Comparison of ENCODE assay signal across 16 cellular contexts in genomic region chr3:159897331-159898075, GRCh38. TPM values are rescaled to one million over a fixed set of nuclear protein-coding genes. Genes with fewer than 3 reads are reported as not detected.
DNase-seq lines count a peak whose midpoint lies in the region; ATAC-seq and TF ChIP-seq lines count a peak whose summit lies in the region.
"Had no signal": no experiment of that assay in that cellular context is flagged by ENCODE, and none has a peak within 500 bp of the region (broad histone marks: within the 10 kb centered on the region; RNA-seq: fewer than 3 reads in every experiment).

No MANE protein-coding gene starts in this region.

- H3K36me3 ChIP-seq in mammary epithelial cell (ENCODE audit: insufficient read depth, low read length): peaks cover 17% of the 10 kb centered on the region
- H3K36me3 ChIP-seq in testis (ENCODE audit: low read depth, missing control alignments): no peaks in the 10 kb centered on the region
- H3K36me3 ChIP-seq in esophagus muscularis mucosa: peaks cover 5 to 56% (median 30%) of the 10 kb centered on the region in 4 donors

- H2AFZ ChIP-seq in mammary epithelial cell (ENCODE audit: low read depth, low read length): no peak overlapping the region

- no peaks in the 10 kb centered on the region for H3K79me2 ChIP-seq in mammary epithelial cell (ENCODE audit: insufficient read depth, low read length)

- intact Hi-C loops in mammary epithelial cell (cut with micrococcal nuclease): no loop called here
- intact Hi-C loops in right cardiac atrium (cut with DNase I): no loop called here
- intact Hi-C loops in testis (cut with DNase I; ENCODE audit: low total_unique reads): no loop called here
- intact Hi-C loops in esophagus muscularis mucosa (cut with DNase I): no loop called here

- H3K9ac ChIP-seq in mammary epithelial cell (ENCODE audit: insufficient read depth, low read length): no peak overlapping the region

- no peaks in the 10 kb centered on the region for H3K9me3 ChIP-seq in mammary epithelial cell (replicated peaks; ENCODE audit: insufficient read depth, low read length)
- H3K9me3 ChIP-seq in right cardiac atrium (ENCODE audit: control insufficient read depth, low read length): no peaks in the 10 kb centered on the region
- no peaks in the 10 kb centered on the region for H3K9me3 ChIP-seq in testis
- no peaks in the 10 kb centered on the region for H3K9me3 ChIP-seq in esophagus muscularis mucosa
- H3K9me3 ChIP-seq: tibial artery had no signal

- H3K27me3 ChIP-seq in mammary epithelial cell (ENCODE audit: insufficient read depth, low read length) (no peaks in the 10 kb centered on the region), right cardiac atrium (ENCODE audit: control insufficient read depth, insufficient read depth) (no peaks in the 10 kb centered on the region), testis (no peaks in the 10 kb centered on the region), esophagus muscularis mucosa (no peaks in the 10 kb centered on the region)
- H3K27me3 ChIP-seq: tibial artery had no signal

- H3K27ac ChIP-seq in mammary epithelial cell (ENCODE audit: insufficient read depth, low read depth, low read length) (peak overlapping the region; percentile 61), right cardiac atrium (ENCODE audit: low read length) (no peak overlapping the region), testis (peak overlapping the region; percentile 4 to 23), esophagus muscularis mucosa (replicated peaks in 1 of 4) (peak overlapping the region in 2 of 4 donors; percentile 4 to 8)
- H3K27ac ChIP-seq: 22Rv1, tibial artery had no signal

- TF ChIP-seq CTCF in mammary epithelial cell (conservative IDR thresholded peaks at IDR 0.05 in 1 of 2, IDR thresholded peaks at IDR 0.05 in 1 of 2; ENCODE audit: extremely low read depth in 1 of 2, insufficient read depth in 1 of 2, low read depth in 1 of 2, low read length in 2 of 2): no peak
- TF ChIP-seq CTCF in testis (IDR thresholded peaks at IDR 0.05): no peak
- no peak for TF ChIP-seq CTCF in esophagus muscularis mucosa (IDR thresholded peaks at IDR 0.05)

- ATAC-seq in right cardiac atrium: peak; percentile 29 to 59
- ATAC-seq: activated CD8-positive, alpha-beta T cell treated with anti-CD3 and anti-CD28 coated beads for 36 hours had no signal

- no peak for TF ChIP-seq EP300 in esophagus muscularis mucosa (IDR thresholded peaks at IDR 0.05)

- TF ChIP-seq POLR2A in testis (IDR thresholded peaks at IDR 0.05) (no peak), esophagus muscularis mucosa (IDR thresholded peaks at IDR 0.05; ENCODE audit: low read depth) (no peak)

- no TSS peak for BruUV-seq in mammary epithelial cell (replicated peaks; lab: Mats Ljungman, UMichigan)

- peak overlapping the region; percentile 25 for H3K4me2 ChIP-seq in mammary epithelial cell (ENCODE audit: insufficient read depth, low read depth, low read length)

- H3K4me1 ChIP-seq in mammary epithelial cell (ENCODE audit: insufficient read depth, low read length) (peaks cover 12% of the 10 kb centered on the region), right cardiac atrium (ENCODE audit: control insufficient read depth, insufficient read depth, low read length) (peaks cover 5% of the 10 kb centered on the region), testis (peaks cover 6% of the 10 kb centered on the region), esophagus muscularis mucosa (peaks cover 27 to 41% (median 35%) of the 10 kb centered on the region in 4 donors)

- no peak overlapping the region for H3K4me3 ChIP-seq in mammary epithelial cell (replicated peaks in 1 of 3; ENCODE audit: insufficient read depth in 1 of 3, low read depth in 2 of 3, low read length in 3 of 3)
- no peak overlapping the region for H3K4me3 ChIP-seq in right cardiac atrium (ENCODE audit: low read length)
- no peak overlapping the region for H3K4me3 ChIP-seq in testis
- H3K4me3 ChIP-seq in esophagus muscularis mucosa: no peak overlapping the region
- H3K4me3 ChIP-seq: tibial artery had no signal

- DNase-seq in DMS 273 (lab: John Stamatoyannopoulos, UW; ENCODE audit: unreplicated experiment): peak; percentile 30
- no peak for DNase-seq in DMS 273 treated with DMSO at 0.1 percent for 48 hours (lab: John Stamatoyannopoulos, UW)
- DNase-seq in mammary epithelial cell: peak; percentile 55
- DNase-seq in right cardiac atrium: peak in 1 of 3 donors; percentile 49
- no peak for DNase-seq in testis
- no peak for DNase-seq in COR-L47 (lab: John Stamatoyannopoulos, UW)
- no peak for DNase-seq in esophagus muscularis mucosa (ENCODE audit: extremely low spot score)
- no peak for DNase-seq in NCI-H526 (lab: John Stamatoyannopoulos, UW)
- DNase-seq: activated CD8-positive, alpha-beta T cell treated with anti-CD3 and anti-CD28 coated beads for 36 hours; activated naive CD4-positive, alpha-beta T cell treated with Interleukin-2 at 50 U/mL for 16 hours; cortex of kidney; DMS79; NCI-H187; T-helper 1 cell; tibial artery had no signal

- in situ Hi-C loops in mammary epithelial cell (cut with MboI; ENCODE audit: low sequenced_read_pairs in 2 of 2): no loop called here

- WGBS in mammary epithelial cell (ENCODE audit: low coverage, missing lambda C conversion rate): 35% methylated on average over 5 of the region's 5 CpGs
- 31% methylated on average over 5 of the region's 5 CpGs for WGBS in right cardiac atrium
- WGBS in testis, 2 donors: 32 to 45% methylated on average over 5 of the region's 5 CpGs
- 56% methylated on average over 5 of the region's 5 CpGs for WGBS in esophagus muscularis mucosa

- H4K20me1 ChIP-seq in mammary epithelial cell (ENCODE audit: insufficient read depth, low read length): no peaks in the 10 kb centered on the region

- dilution Hi-C loops in mammary epithelial cell (cut with HindIII; ENCODE audit: low sequenced_read_pairs): no loop called here

- CTCF ChIA-PET in mammary epithelial cell (lab: Charles Lee; ENCODE audit: low non-redundant PET): no interaction called here

RNA-seq across cellular contexts. Expression of gene SCHIP1, which starts 57.8 kb away (rescaled TPM):
- total RNA-seq in mammary epithelial cell (1 to 10 TPM; 5.4 to 8.5 TPM), right cardiac atrium (10 to 100 TPM; 34.7 to 53.7 (median 44.0) TPM), testis (10 to 100 TPM in 1 of 2 donors, 1 to 10 TPM in 1; 2.3 to 10.5 TPM), esophagus muscularis mucosa (10 to 100 TPM; 10.8 to 23.5 (median 14.3) TPM)
- polyA plus RNA-seq in mammary epithelial cell (5.7 TPM), right cardiac atrium (61.0 TPM), testis (ENCODE audit: insufficient read depth, low read depth, low replicate concordance) (8.1 TPM)
- polyA minus RNA-seq in mammary epithelial cell: 1.2 TPM
- total RNA-seq: activated CD8-positive, alpha-beta T cell treated with anti-CD3 and anti-CD28 coated beads for 36 hours had no signal

Comparison
In these comparisons a context has a peak if more than half of its experiments do, and no peak if none do; other contexts are left out.
1. DNase-seq: peak in DMS 273 (single experiment) and mammary epithelial cell (single experiment); none in DMS 273 treated with DMSO at 0.1 percent for 48 hours (single experiment), testis (single experiment), COR-L47 (single experiment), esophagus muscularis mucosa (single experiment) and NCI-H526 (0 of 2).